1 cellular context compared by ENCODE assay signal in the genomic region with DNA sequence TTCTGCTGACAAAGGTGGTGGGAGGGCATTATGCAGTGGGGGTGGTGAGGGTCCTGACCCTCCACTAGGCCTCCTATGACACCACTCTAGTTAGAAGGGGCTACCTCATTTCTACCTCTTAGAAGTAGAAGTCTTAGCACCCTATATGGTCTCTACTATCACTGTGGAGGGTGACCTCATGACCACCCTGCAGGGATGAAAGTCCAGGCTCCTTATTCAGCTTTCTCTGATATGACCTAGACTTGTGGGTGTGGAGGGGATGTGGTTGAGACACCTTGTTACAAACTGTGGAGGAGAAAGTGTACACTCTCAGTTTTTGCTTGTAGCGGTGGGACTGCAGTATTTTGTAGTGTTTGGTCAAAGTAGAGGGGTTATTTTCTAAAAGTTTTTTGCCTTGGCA.
TF ChIP-seq lines count a peak whose summit lies in the region.

No MANE protein-coding gene starts in this region.

TF ChIP-seq in HepG2, 621 proteins besides CTCF, POLR2A, EP300 and RAD21:
- TF ChIP-seq KLF9 (CRISPR knock-in tag; IDR thresholded peaks at IDR 0.05; ENCODE audit: low read depth) = no peak
- no peak for TF ChIP-seq RBAK (CRISPR knock-in tag; IDR thresholded peaks at IDR 0.05)
- no peak for TF ChIP-seq NFE2L2 (IDR thresholded peaks at IDR 0.05; ENCODE audit: low read length)
- TF ChIP-seq, protein P1, sequence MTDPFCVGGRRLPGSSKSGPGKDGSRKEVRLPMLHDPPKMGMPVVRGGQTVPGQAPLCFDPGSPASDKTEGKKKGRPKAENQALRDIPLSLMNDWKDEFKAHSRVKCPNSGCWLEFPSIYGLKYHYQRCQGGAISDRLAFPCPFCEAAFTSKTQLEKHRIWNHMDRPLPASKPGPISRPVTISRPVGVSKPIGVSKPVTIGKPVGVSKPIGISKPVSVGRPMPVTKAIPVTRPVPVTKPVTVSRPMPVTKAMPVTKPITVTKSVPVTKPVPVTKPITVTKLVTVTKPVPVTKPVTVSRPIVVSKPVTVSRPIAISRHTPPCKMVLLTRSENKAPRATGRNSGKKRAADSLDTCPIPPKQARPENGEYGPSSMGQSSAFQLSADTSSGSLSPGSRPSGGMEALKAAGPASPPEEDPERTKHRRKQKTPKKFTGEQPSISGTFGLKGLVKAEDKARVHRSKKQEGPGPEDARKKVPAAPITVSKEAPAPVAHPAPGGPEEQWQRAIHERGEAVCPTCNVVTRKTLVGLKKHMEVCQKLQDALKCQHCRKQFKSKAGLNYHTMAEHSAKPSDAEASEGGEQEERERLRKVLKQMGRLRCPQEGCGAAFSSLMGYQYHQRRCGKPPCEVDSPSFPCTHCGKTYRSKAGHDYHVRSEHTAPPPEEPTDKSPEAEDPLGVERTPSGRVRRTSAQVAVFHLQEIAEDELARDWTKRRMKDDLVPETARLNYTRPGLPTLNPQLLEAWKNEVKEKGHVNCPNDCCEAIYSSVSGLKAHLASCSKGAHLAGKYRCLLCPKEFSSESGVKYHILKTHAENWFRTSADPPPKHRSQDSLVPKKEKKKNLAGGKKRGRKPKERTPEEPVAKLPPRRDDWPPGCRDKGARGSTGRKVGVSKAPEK (CRISPR knock-in tag; IDR thresholded peaks at IDR 0.05; ENCODE audit: borderline replicate concordance) = no peak
- no peak for TF ChIP-seq DMAP1 (CRISPR knock-in tag; IDR thresholded peaks at IDR 0.05)
- no peak for TF ChIP-seq GATAD2A (CRISPR knock-in tag; IDR thresholded peaks at IDR 0.05)
- no peak for TF ChIP-seq GATAD1 (CRISPR knock-in tag; IDR thresholded peaks at IDR 0.05)
- TF ChIP-seq, protein P2, sequence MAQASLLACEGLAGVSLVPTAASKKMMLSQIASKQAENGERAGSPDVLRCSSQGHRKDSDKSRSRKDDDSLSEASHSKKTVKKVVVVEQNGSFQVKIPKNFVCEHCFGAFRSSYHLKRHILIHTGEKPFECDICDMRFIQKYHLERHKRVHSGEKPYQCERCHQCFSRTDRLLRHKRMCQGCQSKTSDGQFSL (CRISPR knock-in tag; IDR thresholded peaks at IDR 0.05) = no peak
- no peak for TF ChIP-seq ZNF235 (CRISPR knock-in tag; IDR thresholded peaks at IDR 0.05; ENCODE audit: borderline replicate concordance)
- no peak for TF ChIP-seq PRMT3 (CRISPR knock-in tag; IDR thresholded peaks at IDR 0.05; ENCODE audit: borderline replicate concordance, low read depth)
- TF ChIP-seq, protein P3, sequence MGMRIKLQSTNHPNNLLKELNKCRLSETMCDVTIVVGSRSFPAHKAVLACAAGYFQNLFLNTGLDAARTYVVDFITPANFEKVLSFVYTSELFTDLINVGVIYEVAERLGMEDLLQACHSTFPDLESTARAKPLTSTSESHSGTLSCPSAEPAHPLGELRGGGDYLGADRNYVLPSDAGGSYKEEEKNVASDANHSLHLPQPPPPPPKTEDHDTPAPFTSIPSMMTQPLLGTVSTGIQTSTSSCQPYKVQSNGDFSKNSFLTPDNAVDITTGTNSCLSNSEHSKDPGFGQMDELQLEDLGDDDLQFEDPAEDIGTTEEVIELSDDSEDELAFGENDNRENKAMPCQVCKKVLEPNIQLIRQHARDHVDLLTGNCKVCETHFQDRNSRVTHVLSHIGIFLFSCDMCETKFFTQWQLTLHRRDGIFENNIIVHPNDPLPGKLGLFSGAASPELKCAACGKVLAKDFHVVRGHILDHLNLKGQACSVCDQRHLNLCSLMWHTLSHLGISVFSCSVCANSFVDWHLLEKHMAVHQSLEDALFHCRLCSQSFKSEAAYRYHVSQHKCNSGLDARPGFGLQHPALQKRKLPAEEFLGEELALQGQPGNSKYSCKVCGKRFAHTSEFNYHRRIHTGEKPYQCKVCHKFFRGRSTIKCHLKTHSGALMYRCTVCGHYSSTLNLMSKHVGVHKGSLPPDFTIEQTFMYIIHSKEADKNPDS (CRISPR knock-in tag; IDR thresholded peaks at IDR 0.05) = no peak
- TF ChIP-seq, protein P4, sequence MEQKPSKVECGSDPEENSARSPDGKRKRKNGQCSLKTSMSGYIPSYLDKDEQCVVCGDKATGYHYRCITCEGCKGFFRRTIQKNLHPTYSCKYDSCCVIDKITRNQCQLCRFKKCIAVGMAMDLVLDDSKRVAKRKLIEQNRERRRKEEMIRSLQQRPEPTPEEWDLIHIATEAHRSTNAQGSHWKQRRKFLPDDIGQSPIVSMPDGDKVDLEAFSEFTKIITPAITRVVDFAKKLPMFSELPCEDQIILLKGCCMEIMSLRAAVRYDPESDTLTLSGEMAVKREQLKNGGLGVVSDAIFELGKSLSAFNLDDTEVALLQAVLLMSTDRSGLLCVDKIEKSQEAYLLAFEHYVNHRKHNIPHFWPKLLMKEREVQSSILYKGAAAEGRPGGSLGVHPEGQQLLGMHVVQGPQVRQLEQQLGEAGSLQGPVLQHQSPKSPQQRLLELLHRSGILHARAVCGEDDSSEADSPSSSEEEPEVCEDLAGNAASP (CRISPR knock-in tag; IDR thresholded peaks at IDR 0.05; ENCODE audit: borderline replicate concordance) = no peak
- no peak for TF ChIP-seq ZNF331 (CRISPR knock-in tag; IDR thresholded peaks at IDR 0.05)
- no peak for TF ChIP-seq ZKSCAN1 (IDR thresholded peaks at IDR 0.05; ENCODE audit: low read length)
- TF ChIP-seq, protein P5, sequence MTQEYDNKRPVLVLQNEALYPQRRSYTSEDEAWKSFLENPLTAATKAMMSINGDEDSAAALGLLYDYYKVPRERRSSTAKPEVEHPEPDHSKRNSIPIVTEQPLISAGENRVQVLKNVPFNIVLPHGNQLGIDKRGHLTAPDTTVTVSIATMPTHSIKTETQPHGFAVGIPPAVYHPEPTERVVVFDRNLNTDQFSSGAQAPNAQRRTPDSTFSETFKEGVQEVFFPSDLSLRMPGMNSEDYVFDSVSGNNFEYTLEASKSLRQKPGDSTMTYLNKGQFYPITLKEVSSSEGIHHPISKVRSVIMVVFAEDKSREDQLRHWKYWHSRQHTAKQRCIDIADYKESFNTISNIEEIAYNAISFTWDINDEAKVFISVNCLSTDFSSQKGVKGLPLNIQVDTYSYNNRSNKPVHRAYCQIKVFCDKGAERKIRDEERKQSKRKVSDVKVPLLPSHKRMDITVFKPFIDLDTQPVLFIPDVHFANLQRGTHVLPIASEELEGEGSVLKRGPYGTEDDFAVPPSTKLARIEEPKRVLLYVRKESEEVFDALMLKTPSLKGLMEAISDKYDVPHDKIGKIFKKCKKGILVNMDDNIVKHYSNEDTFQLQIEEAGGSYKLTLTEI (CRISPR knock-in tag; conservative IDR thresholded peaks at IDR 0.05) = no peak
